11 cellular contexts compared by ENCODE assay signal in genomic region chr15:100939786-100940185, GRCh38.
"Had no signal": no experiment of that assay in that cellular context is flagged by ENCODE, and none has a peak within 500 bp of the region (broad histone marks: within the 10 kb centered on the region; RNA-seq: fewer than 3 reads in every experiment).

No MANE protein-coding gene starts in this region.

- H3K27ac ChIP-seq: ascending aorta, coronary artery, thoracic aorta, upper lobe of left lung, WERI-Rb-1 had no signal

- H3K4me3 ChIP-seq: ascending aorta, coronary artery, lung, thoracic aorta, upper lobe of left lung had no signal

- H3K9me3 ChIP-seq: ascending aorta, thoracic aorta, upper lobe of left lung had no signal

- H3K36me3 ChIP-seq: ascending aorta, thoracic aorta, upper lobe of left lung, WERI-Rb-1 had no signal

- DNase-seq: activated CD4-positive, alpha-beta T cell treated with anti-CD3 and anti-CD28 coated beads for 1 hour; activated effector memory CD4-positive, alpha-beta T cell treated with anti-CD3 and anti-CD28 coated beads, Interleukin-2, amount 50 U/mL, for 16 hours; activated naive CD4-positive, alpha-beta T cell treated with anti-CD3 and anti-CD28 coated beads, Interleukin-2, amount 50 U/mL, for 16 hours; activated T-cell treated with anti-CD3 and anti-CD28 coated beads, Interleukin-2, amount 50 U/mL, for 72 hours; stimulated activated naive B cell treated with anti-CD40 and anti-IgM and Interleukin-4, amounts not matched to agents 10 μg/mL and 1 μg/mL and 100 μg/mL, for 72 hours; upper lobe of left lung; WERI-Rb-1 had no signal

- ATAC-seq: activated T-cell treated with anti-CD3 and anti-CD28 coated beads, Interleukin-2, amount 50 U/mL, for 72 hours; stimulated activated naive B cell treated with anti-CD40 and anti-IgM and Interleukin-4, amounts not matched to agents 10 μg/mL and 1 μg/mL and 100 μg/mL, for 72 hours had no signal

- H3K4me1 ChIP-seq: ascending aorta had no signal
